1 cellular context compared by ENCODE assay signal in the genomic region with DNA sequence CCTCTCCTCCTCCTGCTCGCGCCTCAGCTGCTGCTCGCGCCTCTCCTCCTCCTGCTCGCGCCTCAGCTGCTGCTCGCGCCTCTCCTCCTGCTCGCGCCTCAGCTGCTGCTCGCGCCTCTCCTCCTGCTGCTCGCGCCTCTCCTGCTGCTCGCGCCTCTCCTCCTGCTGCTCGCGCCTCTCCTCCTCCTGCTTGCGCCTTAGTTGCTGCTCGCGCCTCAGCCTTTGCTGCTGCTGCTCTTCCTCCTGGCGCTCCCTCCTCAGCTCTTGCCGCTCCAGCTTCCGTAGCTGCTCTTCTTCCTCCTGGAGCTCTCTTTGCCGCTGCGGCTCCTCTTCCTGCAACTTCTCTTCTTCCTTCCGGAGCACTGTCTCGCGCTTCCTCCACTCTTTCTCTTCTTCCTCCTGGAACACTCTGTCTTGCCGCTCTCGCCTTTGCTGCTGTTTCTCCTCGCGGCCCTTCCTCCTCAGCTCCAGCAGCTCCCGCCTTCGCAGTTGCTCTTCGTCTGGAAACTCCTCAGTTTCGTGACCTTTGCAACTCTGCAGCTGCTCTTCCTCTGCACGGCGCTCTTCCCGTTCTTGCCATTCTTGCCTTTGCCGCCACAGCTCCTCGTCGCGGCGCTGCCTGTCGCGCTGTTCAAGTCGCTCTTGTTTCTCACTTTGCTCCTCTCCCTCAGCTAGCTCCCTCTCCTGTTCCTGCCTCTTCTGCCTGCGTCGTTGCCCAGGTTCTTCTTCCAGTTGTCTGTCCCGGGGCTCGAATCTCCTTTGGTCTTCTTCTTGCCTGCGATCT.
TF ChIP-seq lines count a peak whose summit lies in the region.

No MANE protein-coding gene starts in this region.

TF ChIP-seq in IMR-90, 13 proteins besides CTCF, POLR2A, EP300 and RAD21:
- TF ChIP-seq, protein P1, sequence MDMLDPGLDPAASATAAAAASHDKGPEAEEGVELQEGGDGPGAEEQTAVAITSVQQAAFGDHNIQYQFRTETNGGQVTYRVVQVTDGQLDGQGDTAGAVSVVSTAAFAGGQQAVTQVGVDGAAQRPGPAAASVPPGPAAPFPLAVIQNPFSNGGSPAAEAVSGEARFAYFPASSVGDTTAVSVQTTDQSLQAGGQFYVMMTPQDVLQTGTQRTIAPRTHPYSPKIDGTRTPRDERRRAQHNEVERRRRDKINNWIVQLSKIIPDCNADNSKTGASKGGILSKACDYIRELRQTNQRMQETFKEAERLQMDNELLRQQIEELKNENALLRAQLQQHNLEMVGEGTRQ (IDR thresholded peaks at IDR 0.05; ENCODE audit: low read depth, low read length): no peak
- TF ChIP-seq, protein P2, sequence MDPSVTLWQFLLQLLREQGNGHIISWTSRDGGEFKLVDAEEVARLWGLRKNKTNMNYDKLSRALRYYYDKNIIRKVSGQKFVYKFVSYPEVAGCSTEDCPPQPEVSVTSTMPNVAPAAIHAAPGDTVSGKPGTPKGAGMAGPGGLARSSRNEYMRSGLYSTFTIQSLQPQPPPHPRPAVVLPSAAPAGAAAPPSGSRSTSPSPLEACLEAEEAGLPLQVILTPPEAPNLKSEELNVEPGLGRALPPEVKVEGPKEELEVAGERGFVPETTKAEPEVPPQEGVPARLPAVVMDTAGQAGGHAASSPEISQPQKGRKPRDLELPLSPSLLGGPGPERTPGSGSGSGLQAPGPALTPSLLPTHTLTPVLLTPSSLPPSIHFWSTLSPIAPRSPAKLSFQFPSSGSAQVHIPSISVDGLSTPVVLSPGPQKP (IDR thresholded peaks at IDR 0.05; ENCODE audit: borderline replicate concordance, low read depth, low read length): no peak
- TF ChIP-seq MAFK (IDR thresholded peaks at IDR 0.05; ENCODE audit: low read depth, low read length) (no peak), SMC3 (IDR thresholded peaks at IDR 0.05; ENCODE audit: low read depth, low read length) (no peak), MXI1 (IDR thresholded peaks at IDR 0.05; ENCODE audit: borderline replicate concordance, low read depth, low read length) (no peak), CHD1 (IDR thresholded peaks at IDR 0.05; ENCODE audit: low read depth, low read length) (no peak), BHLHE40 (IDR thresholded peaks at IDR 0.05; ENCODE audit: low read depth, low read length) (no peak), MAZ (IDR thresholded peaks at IDR 0.05; ENCODE audit: borderline replicate concordance, low read depth, low read length) (no peak), CEBPB (IDR thresholded peaks at IDR 0.05; ENCODE audit: low read depth, low read length) (no peak), FOS (IDR thresholded peaks at IDR 0.05; ENCODE audit: low read depth, low read length) (no peak), RFX5 (IDR thresholded peaks at IDR 0.05; ENCODE audit: low read depth, low read length) (no peak), RCOR1 (IDR thresholded peaks at IDR 0.05; ENCODE audit: insufficient replicate concordance, low read length) (no peak), NFE2L2 (IDR thresholded peaks at IDR 0.05; ENCODE audit: low read depth, low read length) (no peak)
